19 cellular contexts compared by ENCODE assay signal in genomic region chr7:38506004-38506403, GRCh38.
"Had no signal": no experiment of that assay in that cellular context is flagged by ENCODE, and none has a peak within 500 bp of the region (broad histone marks: within the 10 kb centered on the region; RNA-seq: fewer than 3 reads in every experiment).

No MANE protein-coding gene starts in this region.

- ATAC-seq: activated CD8-positive, alpha-beta T cell treated with anti-CD3 and anti-CD28 coated beads, Interleukin-2, amount 10 ng/mL, durations not matched to agents 7 days and 5 days; left colon; stimulated activated naive CD8-positive, alpha-beta T cell treated with anti-CD3 and anti-CD28 coated beads, Interleukin-15, Interleukin-2, amounts not matched to agents 100 U/mL and 50 U/mL, for 24 hours had no signal

- DNase-seq: activated CD4-positive, alpha-beta T cell treated with anti-CD3 and anti-CD28 coated beads for 1 hour; activated CD4-positive, alpha-beta T cell treated with anti-CD3 and anti-CD28 coated beads, Interleukin-2, amount 50 U/mL, for 1 hour; activated CD8-positive, alpha-beta T cell treated with anti-CD3 and anti-CD28 coated beads, Interleukin-2, amount 10 ng/mL, durations not matched to agents 7 days and 5 days; activated gamma-delta T cell treated with Interleukin-2 at 50 U/mL for 16 hours; brain microvascular endothelial cell; caudate nucleus; effector CD8-positive, alpha-beta T cell; heart right ventricle; left colon; ovary; spleen; stimulated activated CD4-positive, alpha-beta T cell treated with anti-CD3 and anti-CD28 coated beads, Interleukin-4, amount 100 ng/mL, for 24 hours; stimulated activated naive CD8-positive, alpha-beta T cell treated with anti-CD3 and anti-CD28 coated beads, Interleukin-15, Interleukin-2, amounts not matched to agents 100 U/mL and 50 U/mL, for 24 hours; substantia nigra; T1000; thyroid gland had no signal

- H3K36me3 ChIP-seq: ascending aorta, brain microvascular endothelial cell, heart right ventricle, neutrophil, ovary, prostate gland, spleen, thyroid gland had no signal

- H3K27me3 ChIP-seq: ascending aorta, brain microvascular endothelial cell, heart right ventricle, ovary, thyroid gland had no signal

- H3K9me3 ChIP-seq: ascending aorta, heart right ventricle, neutrophil, ovary, prostate gland, spleen, thyroid gland had no signal

- H3K4me3 ChIP-seq: ascending aorta, heart right ventricle, ovary, prostate gland, spleen, thyroid gland had no signal

- H3K4me1 ChIP-seq: prostate gland, spleen, thyroid gland had no signal
